ENCODE assay signal across 24 cellular contexts in genomic region chr2:106111882-106112571, GRCh38.
"Had no signal": no experiment of that assay in that cellular context is flagged by ENCODE, and none has a peak within 500 bp of the region (broad histone marks: within the 10 kb centered on the region; RNA-seq: fewer than 3 reads in every experiment).

No MANE protein-coding gene starts in this region.

- H3K27me3 Mint-ChIP-seq: naive B cell; natural killer cell treated with Interleukin-12 subunit alpha and Interleukin-12 subunit beta and Interleukin-15 and Interleukin-18, amount 100 ng/mL, for 72 hours; stimulated activated memory B cell treated with anti-CD40 and anti-IgM and Interleukin-4, amounts not matched to agents 10 μg/mL and 1 μg/mL and 100 μg/mL, for 72 hours had no signal

- ATAC-seq: foreskin keratinocyte; gastroesophageal sphincter; heart left ventricle; left cardiac atrium; left lung; mucosa of descending colon; natural killer cell treated with Interleukin-12 subunit alpha and Interleukin-12 subunit beta and Interleukin-15 and Interleukin-18, amount 100 ng/mL, for 72 hours; right cardiac atrium; stimulated activated memory B cell treated with anti-CD40 and anti-IgM and Interleukin-4, amounts not matched to agents 10 μg/mL and 1 μg/mL and 100 μg/mL, for 72 hours; stimulated activated naive CD8-positive, alpha-beta T cell treated with anti-CD3 and anti-CD28 coated beads, Interleukin-15, Interleukin-2, amounts not matched to agents 100 U/mL and 50 U/mL, for 24 hours; upper lobe of right lung had no signal

- H3K36me3 Mint-ChIP-seq: natural killer cell treated with Interleukin-12 subunit alpha and Interleukin-12 subunit beta and Interleukin-15 and Interleukin-18, amount 100 ng/mL, for 72 hours had no signal

- H3K9me3 Mint-ChIP-seq: mesothelial cell of epicardium; naive B cell; natural killer cell treated with Interleukin-12 subunit alpha and Interleukin-12 subunit beta and Interleukin-15 and Interleukin-18, amount 100 ng/mL, for 72 hours; neural crest cell; stimulated activated memory B cell treated with anti-CD40 and anti-IgM and Interleukin-4, amounts not matched to agents 10 μg/mL and 1 μg/mL and 100 μg/mL, for 72 hours had no signal

- H3K4me3 Mint-ChIP-seq: mesothelial cell of epicardium; natural killer cell treated with Interleukin-12 subunit alpha and Interleukin-12 subunit beta and Interleukin-15 and Interleukin-18, amount 100 ng/mL, for 72 hours; neural crest cell; stimulated activated memory B cell treated with anti-CD40 and anti-IgM and Interleukin-4, amounts not matched to agents 10 μg/mL and 1 μg/mL and 100 μg/mL, for 72 hours had no signal

- H3K27ac Mint-ChIP-seq: mesothelial cell of epicardium; natural killer cell treated with Interleukin-12 subunit alpha and Interleukin-12 subunit beta and Interleukin-15 and Interleukin-18, amount 100 ng/mL, for 72 hours; stimulated activated memory B cell treated with anti-CD40 and anti-IgM and Interleukin-4, amounts not matched to agents 10 μg/mL and 1 μg/mL and 100 μg/mL, for 72 hours had no signal

- DNase-seq: dermis blood vessel endothelial cell; effector memory CD4-positive, alpha-beta T cell; foreskin keratinocyte; heart left ventricle; left cardiac atrium; left lung; mesenchymal stem cell; mucosa of descending colon; naive B cell; right cardiac atrium; sigmoid colon; stimulated activated CD4-positive, alpha-beta T cell treated with anti-CD3 and anti-CD28 coated beads, Interleukin-2, amount 100 ng/mL, for 24 hours; stimulated activated CD4-positive, alpha-beta T cell treated with anti-CD3 and anti-CD28 coated beads, Interleukin-4, amount 100 ng/mL, for 24 hours; stimulated activated naive CD8-positive, alpha-beta T cell treated with anti-CD3 and anti-CD28 coated beads, Interleukin-15, Interleukin-2, amounts not matched to agents 100 U/mL and 50 U/mL, for 24 hours; substantia nigra; testis; tibial artery; upper lobe of right lung; uterus had no signal

- H3K4me1 Mint-ChIP-seq: mesothelial cell of epicardium; stimulated activated memory B cell treated with anti-CD40 and anti-IgM and Interleukin-4, amounts not matched to agents 10 μg/mL and 1 μg/mL and 100 μg/mL, for 72 hours had no signal
